9 cellular contexts compared by ENCODE assay signal in genomic region chr9:127158995-127159801, GRCh38. TPM values are rescaled to one million over a fixed set of nuclear protein-coding genes. Genes with fewer than 3 reads are reported as not detected.
A peak's percentile ranks its signal among the peaks of the same experiment; 100 is the strongest.
DNase-seq lines count a peak whose midpoint lies in the region; ATAC-seq, FAIRE-seq and TF ChIP-seq lines count a peak whose summit lies in the region.
"Had no signal": no experiment of that assay in that cellular context is flagged by ENCODE, and none has a peak within 500 bp of the region (broad histone marks: within the 10 kb centered on the region; RNA-seq: fewer than 3 reads in every experiment).

No MANE protein-coding gene starts in this region.

- H3K79me2 ChIP-seq in endothelial cell of umbilical vein (ENCODE audit: control insufficient read depth, insufficient read depth, low read length): no peaks in the 10 kb centered on the region

- no peak for TF ChIP-seq CTCF in endothelial cell of umbilical vein (IDR thresholded peaks at IDR 0.05; ENCODE audit: extremely low read depth in 1 of 2, insufficient read depth in 1 of 2, low read depth in 1 of 2, low read length in 2 of 2)
- peak in 1 of 3 experiments; percentile 27 for TF ChIP-seq CTCF in esophagus muscularis mucosa (IDR thresholded peaks at IDR 0.05)

- H3K9ac ChIP-seq in BLaER1 (no peak overlapping the region), endothelial cell of umbilical vein (replicated peaks; ENCODE audit: extremely low read depth, insufficient read depth, low read length) (no peak overlapping the region)

- H3K4me3 ChIP-seq in BLaER1 (no peak overlapping the region), endothelial cell of umbilical vein (replicated peaks in 1 of 3; ENCODE audit: insufficient read depth in 1 of 3, low read depth in 1 of 3, low read length in 3 of 3) (no peak overlapping the region), esophagus muscularis mucosa (no peak overlapping the region)
- H3K4me3 ChIP-seq: suprapubic skin had no signal

- H3K27ac ChIP-seq in BLaER1: no peak overlapping the region
- no peak overlapping the region for H3K27ac ChIP-seq in endothelial cell of umbilical vein (ENCODE audit: insufficient read depth, low read depth, low read length)
- H3K27ac ChIP-seq in esophagus muscularis mucosa (replicated peaks in 1 of 4): peak overlapping the region in 1 of 4 donors; percentile 32
- H3K27ac ChIP-seq: suprapubic skin had no signal

- H3K9me1 ChIP-seq in endothelial cell of umbilical vein (replicated peaks; ENCODE audit: control insufficient read depth, extremely low read depth, insufficient read depth, low read length): no peaks in the 10 kb centered on the region

- H3K4me2 ChIP-seq in BLaER1 (peak overlapping the region; percentile 52), endothelial cell of umbilical vein (ENCODE audit: insufficient read depth, low read length) (no peak overlapping the region)

- no TSS peak for BruUV-seq in endothelial cell of umbilical vein (replicated peaks; lab: Mats Ljungman, UMichigan)

- intact Hi-C loops in endothelial cell of umbilical vein (cut with micrococcal nuclease) (no loop called here), esophagus muscularis mucosa (cut with DNase I) (no loop called here)

- no peak overlapping the region for H2AFZ ChIP-seq in endothelial cell of umbilical vein (ENCODE audit: low read depth, low read length)

- ATAC-seq in GM18858 (IDR thresholded peaks at IDR 0.05; ENCODE audit: unreplicated experiment): no peak
- no peak for ATAC-seq in HG02678 (IDR thresholded peaks at IDR 0.05; ENCODE audit: unreplicated experiment)

- TF ChIP-seq POLR2A in endothelial cell of umbilical vein (IDR thresholded peaks at IDR 0.05; ENCODE audit: low read depth, low read length) (no peak), esophagus muscularis mucosa (IDR thresholded peaks at IDR 0.05; ENCODE audit: low read depth) (no peak)

- FAIRE-seq in endothelial cell of umbilical vein (lab: Jason Lieb, UNC): no peak

- H3K36me3 ChIP-seq in BLaER1 (no peaks in the 10 kb centered on the region), endothelial cell of umbilical vein (ENCODE audit: control insufficient read depth in 2 of 2, extremely low read depth in 1 of 2, insufficient read depth in 2 of 2, low read length in 2 of 2) (no peaks in the 10 kb centered on the region), esophagus muscularis mucosa (no peaks in the 10 kb centered on the region)
- H3K36me3 ChIP-seq: suprapubic skin had no signal

- CTCF ChIA-PET in endothelial cell of umbilical vein (lab: Charles Lee): interaction anchor here (1.1 to 1.5 kb wide), 4 partner anchors 9 to 39 kb away, joined by 4 to 6 read pairs (median 4); partner anchors contain the start of gene ANGPTL2

- DNase-seq in NCI-H69 (lab: John Stamatoyannopoulos, UW) (peak; percentile 90), endothelial cell of umbilical vein (ENCODE audit: low read depth, low spot score) (no peak), myocyte (ENCODE audit: low read depth) (peak; percentile 95), esophagus muscularis mucosa (ENCODE audit: extremely low spot score) (no peak)
- no peak for DNase-seq in stimulated activated CD4-positive, alpha-beta T cell treated with anti-CD3 and anti-CD28 coated beads, Interleukin-4, amount 100 ng/mL, for 1 hour

- no peak for TF ChIP-seq EP300 in esophagus muscularis mucosa (IDR thresholded peaks at IDR 0.05)

- H4K20me1 ChIP-seq in BLaER1 (no peaks in the 10 kb centered on the region), endothelial cell of umbilical vein (replicated peaks; ENCODE audit: control insufficient read depth, extremely low read depth, insufficient read depth, low read length) (no peaks in the 10 kb centered on the region)

- dilution Hi-C loops in endothelial cell of umbilical vein (cut with MboI; ENCODE audit: extremely low pct_ligation_motif_present, low sequenced_read_pairs): no loop called here

- H3K9me3 ChIP-seq in BLaER1: no peaks in the 10 kb centered on the region
- H3K9me3 ChIP-seq in endothelial cell of umbilical vein (replicated peaks; ENCODE audit: control insufficient read depth, insufficient read depth, low read length): no peaks in the 10 kb centered on the region
- no peaks in the 10 kb centered on the region for H3K9me3 ChIP-seq in esophagus muscularis mucosa
- H3K9me3 ChIP-seq: suprapubic skin had no signal

- H3K4me1 ChIP-seq in BLaER1 (peaks cover 69% of the 10 kb centered on the region), endothelial cell of umbilical vein (ENCODE audit: control insufficient read depth, extremely low read depth, insufficient read depth, low read length) (peaks cover 28% of the 10 kb centered on the region), esophagus muscularis mucosa (peaks cover 29 to 50% (median 40%) of the 10 kb centered on the region in 4 donors)

- WGBS in esophagus muscularis mucosa: 66% methylated on average over 7 of the region's 7 CpGs

- POLR2A ChIA-PET in endothelial cell of umbilical vein (lab: Charles Lee): no interaction called here

- no peaks in the 10 kb centered on the region for H3K27me3 ChIP-seq in BLaER1
- no peaks in the 10 kb centered on the region for H3K27me3 ChIP-seq in endothelial cell of umbilical vein (ENCODE audit: control insufficient read depth in 2 of 2, insufficient read depth in 2 of 2, low read length in 2 of 2)
- H3K27me3 ChIP-seq in esophagus muscularis mucosa: no peaks in the 10 kb centered on the region
- H3K27me3 ChIP-seq: suprapubic skin had no signal

TF ChIP-seq in endothelial cell of umbilical vein, 7 proteins besides CTCF, POLR2A, EP300 and RAD21:
- TF ChIP-seq MAX (IDR thresholded peaks at IDR 0.05; ENCODE audit: insufficient read depth, insufficient read length) (peak; percentile 84), FOS (IDR thresholded peaks at IDR 0.05; ENCODE audit: borderline replicate concordance, insufficient read depth, low read length) (no peak), POLR2AphosphoS5 (IDR thresholded peaks at IDR 0.05; ENCODE audit: insufficient read depth, low read depth, low read length) (no peak)

RNA-seq across cellular contexts. Expression of gene ANGPTL2, which starts 36.8 kb away (rescaled TPM):
- total RNA-seq in endothelial cell of umbilical vein (21.8 and 24.5 TPM in 2 replicates), myocyte (68.3 and 80.6 TPM in 2 replicates), esophagus muscularis mucosa (10 to 100 TPM; 29.5 to 57.0 (median 41.3) TPM)
- polyA plus RNA-seq in endothelial cell of umbilical vein: 15.1 and 15.5 TPM in 2 replicates
- 14.8 and 17.3 TPM in 2 replicates for polyA plus RNA-seq in endothelial cell of umbilical vein (2011; cell fraction: cytosol; rRNA removed)
- polyA plus RNA-seq in endothelial cell of umbilical vein (2011; cell fraction: nucleus; rRNA removed): 8.7 and 10.6 TPM in 2 replicates
- polyA plus RNA-seq in endothelial cell of umbilical vein (2012): 19.5 and 22.0 TPM in 2 replicates
- polyA minus RNA-seq in endothelial cell of umbilical vein: 16.1 and 17.2 TPM in 2 replicates
- not detected for polyA minus RNA-seq in endothelial cell of umbilical vein (2011; cell fraction: cytosol; rRNA and poly(A)+ RNA removed)
- 4.5 and 6.0 TPM in 2 replicates for polyA minus RNA-seq in endothelial cell of umbilical vein (2011; cell fraction: nucleus; rRNA and poly(A)+ RNA removed)
- polyA plus RNA-seq in myocyte (2012): 60.8 TPM

Comparison
In these comparisons a context has a peak if more than half of its experiments do, and no peak if none do; other contexts are left out.
1. DNase-seq: peak in NCI-H69 (single experiment) and myocyte (single experiment); none in endothelial cell of umbilical vein (single experiment), esophagus muscularis mucosa (single experiment) and stimulated activated CD4-positive, alpha-beta T cell treated with anti-CD3 and anti-CD28 coated beads, Interleukin-4, amount 100 ng/mL, for 1 hour (single experiment).